In genomic region chr10:35046074-35046473, GRCh38 we compare ENCODE assay signal across 23 cellular contexts.
"Had no signal": no experiment of that assay in that cellular context is flagged by ENCODE, and none has a peak within 500 bp of the region (broad histone marks: within the 10 kb centered on the region; RNA-seq: fewer than 3 reads in every experiment).

No MANE protein-coding gene starts in this region.

- ATAC-seq: activated CD8-positive, alpha-beta T cell treated with anti-CD3 and anti-CD28 coated beads for 36 hours; activated T-cell treated with anti-CD3 and anti-CD28 coated beads, Interleukin-2, amount 50 U/mL, for 72 hours; sciatic nerve had no signal

- H3K4me1 ChIP-seq: breast epithelium had no signal

- H3K4me3 ChIP-seq: breast epithelium, left ventricle myocardium inferior, lung, ovary, skin epidermis had no signal

- H3K27me3 Mint-ChIP-seq: activated B cell treated with CpG ODN at 0.5 μM for 24 hours; activated CD8-positive, alpha-beta T cell treated with anti-CD3 and anti-CD28 coated beads for 36 hours; progenitor cell of endocrine pancreas had no signal

- H3K9me3 ChIP-seq: breast epithelium, left ventricle myocardium inferior, neutrophil, ovary, SK-N-SH had no signal

- H3K4me3 Mint-ChIP-seq: activated B cell treated with CpG ODN at 0.5 μM for 24 hours; activated CD8-positive, alpha-beta T cell treated with anti-CD3 and anti-CD28 coated beads for 36 hours; activated T-cell treated with anti-CD3 and anti-CD28 coated beads, Interleukin-2, amount 50 U/mL, for 72 hours; nephron progenitor cell had no signal

- H3K27ac Mint-ChIP-seq: activated B cell treated with CpG ODN at 0.5 μM for 24 hours; activated CD8-positive, alpha-beta T cell treated with anti-CD3 and anti-CD28 coated beads for 36 hours; nephron progenitor cell; progenitor cell of endocrine pancreas had no signal

- H3K27ac ChIP-seq: breast epithelium, left ventricle myocardium inferior, neutrophil, ovary, skin epidermis had no signal

- DNase-seq: activated B cell treated with CpG ODN at 0.5 μM for 24 hours; activated CD4-positive, alpha-beta T cell treated with anti-CD3 and anti-CD28 coated beads, Interleukin-2, amount 50 U/mL, for 1 hour; activated CD8-positive, alpha-beta T cell treated with anti-CD3 and anti-CD28 coated beads for 36 hours; activated naive CD4-positive, alpha-beta T cell treated with Interleukin-2 at 50 U/mL for 16 hours; activated T-cell treated with anti-CD3 and anti-CD28 coated beads for 4 hours; activated T-cell treated with anti-CD3 and anti-CD28 coated beads, Interleukin-2, amount 50 U/mL, for 72 hours; amygdala; central memory CD4-positive, alpha-beta T cell; dermis blood vessel endothelial cell; effector CD4-positive, alpha-beta T cell; left ventricle myocardium inferior; nephron progenitor cell; ovary; SK-N-SH; stimulated activated CD4-positive, alpha-beta T cell treated with anti-CD3 and anti-CD28 coated beads, Interleukin-12 subunit alpha, Interleukin-12 subunit beta, amount 100 ng/mL, for 4 hours; stimulated activated CD4-positive, alpha-beta T cell treated with anti-CD3 and anti-CD28 coated beads, Interleukin-4, amount 100 ng/mL, for 1 hour; SW 1271 had no signal

- H3K9me3 Mint-ChIP-seq: activated B cell treated with CpG ODN at 0.5 μM for 24 hours; activated CD8-positive, alpha-beta T cell treated with anti-CD3 and anti-CD28 coated beads for 36 hours; activated T-cell treated with anti-CD3 and anti-CD28 coated beads, Interleukin-2, amount 50 U/mL, for 72 hours; nephron progenitor cell had no signal

- H3K36me3 ChIP-seq: breast epithelium, ovary had no signal

- H3K27me3 ChIP-seq: breast epithelium, neutrophil, ovary had no signal
